10 cellular contexts compared by ENCODE assay signal in the genomic region with DNA sequence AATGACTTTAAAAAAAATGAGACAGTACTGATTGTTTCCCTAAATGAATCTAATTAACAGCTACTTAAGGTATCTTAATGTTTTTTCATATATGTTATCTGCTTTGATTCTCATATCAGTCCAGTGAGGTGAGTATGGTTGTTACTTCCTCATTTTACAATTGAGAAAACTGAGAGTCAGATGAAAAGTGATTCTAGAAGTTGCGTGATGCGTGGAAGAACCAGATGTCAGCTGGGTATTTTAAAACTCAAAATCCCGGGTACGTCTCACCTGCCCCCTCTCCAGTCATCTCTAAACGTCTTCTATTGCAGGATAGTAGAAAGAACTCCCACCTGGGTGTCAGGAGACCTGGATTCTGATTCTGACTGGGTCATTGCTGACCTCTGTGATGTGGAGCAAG.
DNase-seq lines count a peak whose midpoint lies in the region; ATAC-seq and TF ChIP-seq lines count a peak whose summit lies in the region.
"Had no signal": no experiment of that assay in that cellular context is flagged by ENCODE, and none has a peak within 500 bp of the region (broad histone marks: within the 10 kb centered on the region; RNA-seq: fewer than 3 reads in every experiment).

No MANE protein-coding gene starts in this region.

- H3K4ac ChIP-seq in H9 (ENCODE audit: low read depth, low read length) = no peak overlapping the region

- H3K4me2 ChIP-seq in H9 (ENCODE audit: insufficient read depth, insufficient read length, low read length) = no peak overlapping the region

- H2BK5ac ChIP-seq in H9 (ENCODE audit: insufficient read length, low read length) = no peak overlapping the region

- WGBS in H9 (ENCODE audit: extremely low coverage, insufficient read length, low lambda C conversion rate) = no CpG with 5 or more reads among the region's 5 CpGs
- 61 to 87% (median 72%) methylated on average over 5 of the region's 5 CpGs for WGBS in psoas muscle, 3 donors

- no peaks in the 10 kb centered on the region for H4K20me1 ChIP-seq in H9 (ENCODE audit: control insufficient read depth, insufficient read depth, insufficient read length)

- H3K4me1 Mint-ChIP-seq in H9 = peaks cover 46 to 57% of the 10 kb centered on the region in 2 experiments

- no peak for DNase-seq in H9
- no peak for DNase-seq in psoas muscle
- DNase-seq in omental fat pad (ENCODE audit: low spot score) = no peak
- no peak for DNase-seq in hippocampal formation (lab: John Stamatoyannopoulos, UW)
- no peak for DNase-seq in NCI-H1105 treated with DMSO at 0.1 percent for 48 hours (lab: John Stamatoyannopoulos, UW)
- DNase-seq in COLO829 (ENCODE audit: low spot score) = no peak
- DNase-seq: stimulated activated CD4-positive, alpha-beta T cell treated with anti-CD3 and anti-CD28 coated beads, Interleukin-4, amount 100 ng/mL, for 4 hours had no signal

- peaks cover 4% of the 10 kb centered on the region; the same call in 1 of the 2 replicates for H3K4me1 ChIP-seq in H9 (ENCODE audit: insufficient read depth, low read length)
- peaks cover 68% of the 10 kb centered on the region for H3K4me1 ChIP-seq in psoas muscle

- H3K56ac ChIP-seq in H9 (ENCODE audit: insufficient read length, low read depth, low read length) = no peak overlapping the region

- no peak overlapping the region for H3T11ph ChIP-seq in H9 (ENCODE audit: low read length)

- H3K4me3 Mint-ChIP-seq in H9 = no peak overlapping the region

- H4K8ac ChIP-seq in H9 (replicated peaks; ENCODE audit: insufficient read length, low read depth, low read length) = no peak overlapping the region

- no peak overlapping the region for H2AK5ac ChIP-seq in H9 (ENCODE audit: insufficient read length, low read length)

- no peak overlapping the region for H3K23ac ChIP-seq in H9 (ENCODE audit: insufficient read length, low read depth, low read length)

- no peak overlapping the region for H2AFZ ChIP-seq in H9 (ENCODE audit: low read length)

- H3K27me3 ChIP-seq in H9 (ENCODE audit: insufficient read depth, low read length) (no peaks in the 10 kb centered on the region), psoas muscle (ENCODE audit: insufficient read depth in 3 of 3, low read length in 2 of 3) (no peaks in the 10 kb centered on the region)

- no peak overlapping the region for H2BK120ac ChIP-seq in H9 (ENCODE audit: low read depth, low read length, poor library complexity, severe bottlenecking)

- no peaks in the 10 kb centered on the region for H3K9me3 Mint-ChIP-seq in H9
- H3K9me3 Mint-ChIP-seq: nephron had no signal

- H3K23me2 ChIP-seq in H9 (ENCODE audit: insufficient read length, low read depth, low read length, poor library complexity, severe bottlenecking) = peaks cover 4% of the 10 kb centered on the region

- H3K36me3 Mint-ChIP-seq in H9 (ENCODE audit: insufficient read depth in 1 of 3, low read depth in 3 of 3) = peaks cover 0 to 4% (median 2%) of the 10 kb centered on the region in 3 experiments; a peak in 2 of 7 replicates

- H4K91ac ChIP-seq in H9 (ENCODE audit: insufficient read length, low read depth, low read length) = no peak overlapping the region

- H4K5ac ChIP-seq in H9 (ENCODE audit: insufficient read length, low read depth, low read length) = no peak overlapping the region

- no peak overlapping the region for H2BK12ac ChIP-seq in H9 (ENCODE audit: insufficient read length, low read depth, low read length)

- peak overlapping the region in 2 of 3 experiments; percentile 17 to 88; a peak in 3 of 7 replicates for H3K27ac Mint-ChIP-seq in H9

- no peaks in the 10 kb centered on the region for H3K79me1 ChIP-seq in H9 (ENCODE audit: insufficient read depth, low read depth, low read length, poor library complexity, severe bottlenecking)

- TF ChIP-seq CTCF in H9 (conservative IDR thresholded peaks at IDR 0.05) (no peak), psoas muscle (IDR thresholded peaks at IDR 0.05) (no peak), omental fat pad (IDR thresholded peaks at IDR 0.05) (no peak)

- peak overlapping the region; percentile 64 for H3K4me3 ChIP-seq in psoas muscle

- H3K14ac ChIP-seq in H9 (ENCODE audit: insufficient read depth, low read length) = no peak overlapping the region

- no peaks in the 10 kb centered on the region for H3K79me2 ChIP-seq in H9 (ENCODE audit: insufficient read depth, low read length)

- no peaks in the 10 kb centered on the region for H3K9me3 ChIP-seq in H9 (ENCODE audit: control insufficient read depth, low read depth, low read length)
- H3K9me3 ChIP-seq in psoas muscle = no peaks in the 10 kb centered on the region

- no peak overlapping the region for H3K18ac ChIP-seq in H9 (ENCODE audit: insufficient read length, low read depth, low read length)

- no peak overlapping the region for H3K27ac ChIP-seq in H9 (ENCODE audit: insufficient read length, low read depth, low read length)
- peak overlapping the region; percentile 87 for H3K27ac ChIP-seq in psoas muscle

- H3K36me3 ChIP-seq in psoas muscle (ENCODE audit: insufficient read depth in 1 of 2, low read depth in 1 of 2) = no peaks in the 10 kb centered on the region

- no peak overlapping the region for H2BK20ac ChIP-seq in H9 (ENCODE audit: low read depth, low read length, poor library complexity, severe bottlenecking)

- intact Hi-C loops in psoas muscle (cut with DNase I) = loop anchor here (5.0 to 10.0 kb wide), 4 partner anchors 56 to 166 kb away; no protein-coding TSS in a partner anchor

- H3K27me3 Mint-ChIP-seq in H9 (ENCODE audit: low read depth) = no peaks in the 10 kb centered on the region

- no peak overlapping the region for H2BK15ac ChIP-seq in H9 (ENCODE audit: low read depth, low read length)

- ATAC-seq in GM18909 (IDR thresholded peaks at IDR 0.05; ENCODE audit: poor library complexity, unreplicated experiment) = peak; percentile 89
- ATAC-seq in HG03457 (IDR thresholded peaks at IDR 0.05; ENCODE audit: unreplicated experiment) = peak; percentile 93
- ATAC-seq in psoas muscle = no peak
- ATAC-seq in omental fat pad (ENCODE audit: low FRiP score) = no peak

- no peak overlapping the region for H3K9ac ChIP-seq in H9 (ENCODE audit: extremely low read depth, insufficient read length, low read length)

Comparison
In these comparisons a context has a peak if more than half of its experiments do, and no peak if none do; other contexts are left out.
1. ATAC-seq: peak in GM18909 (single experiment) and HG03457 (single experiment); none in psoas muscle (0 of 4) and omental fat pad (single experiment).